ENCODE assay signal across 17 cellular contexts in the genomic region with DNA sequence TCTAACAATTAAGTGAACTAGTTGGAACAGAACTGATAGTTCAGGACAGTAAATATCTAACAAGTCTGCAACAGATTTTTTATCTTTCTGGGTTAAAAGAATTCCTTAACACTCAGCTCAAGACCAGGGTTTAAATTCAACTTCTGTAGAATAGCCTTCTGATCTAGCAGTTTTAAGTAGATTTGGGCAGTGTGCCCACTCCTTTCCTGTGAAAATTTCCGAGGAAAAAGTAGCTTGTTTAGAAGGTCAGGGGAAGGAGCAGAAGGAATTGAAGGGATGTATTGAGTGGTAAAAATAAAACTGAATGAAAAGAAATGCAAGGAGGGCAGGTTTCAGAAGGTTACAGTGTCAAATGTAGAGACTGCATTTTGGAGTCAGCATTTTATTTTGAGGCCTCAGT.
"Had no signal": no experiment of that assay in that cellular context is flagged by ENCODE, and none has a peak within 500 bp of the region (broad histone marks: within the 10 kb centered on the region; RNA-seq: fewer than 3 reads in every experiment).

No MANE protein-coding gene starts in this region.

- H3K4me1 Mint-ChIP-seq: activated CD4-positive, alpha-beta memory T cell treated with anti-CD3 and anti-CD28 coated beads, Interleukin-2, amount 10 ng/mL, durations not matched to agents 7 days and 5 days; neural progenitor cell had no signal

- H3K27me3 ChIP-seq: ascending aorta, heart left ventricle, neural progenitor cell, right atrium auricular region, tibial artery, vagina had no signal

- H3K9me3 Mint-ChIP-seq: activated CD4-positive, alpha-beta memory T cell treated with anti-CD3 and anti-CD28 coated beads, Interleukin-2, amount 10 ng/mL, durations not matched to agents 7 days and 5 days; activated naive CD8-positive, alpha-beta T cell treated with anti-CD3 and anti-CD28 coated beads, Interleukin-2, amount 10 ng/mL, durations not matched to agents 7 days and 5 days; effector memory CD8-positive, alpha-beta T cell; neural progenitor cell had no signal

- H3K4me1 ChIP-seq: ascending aorta, left ventricle myocardium inferior, parathyroid adenoma, right atrium auricular region, tibial artery, vagina had no signal

- H3K4me2 ChIP-seq: neural progenitor cell had no signal

- H3K4me3 Mint-ChIP-seq: activated CD4-positive, alpha-beta memory T cell treated with anti-CD3 and anti-CD28 coated beads, Interleukin-2, amount 10 ng/mL, durations not matched to agents 7 days and 5 days; activated naive CD8-positive, alpha-beta T cell treated with anti-CD3 and anti-CD28 coated beads, Interleukin-2, amount 10 ng/mL, durations not matched to agents 7 days and 5 days; effector memory CD8-positive, alpha-beta T cell; neural progenitor cell had no signal

- H3K79me2 ChIP-seq: parathyroid adenoma had no signal

- ATAC-seq: effector memory CD8-positive, alpha-beta T cell; heart left ventricle had no signal

- H3K9ac ChIP-seq: neural progenitor cell, parathyroid adenoma had no signal

- H3K36me3 Mint-ChIP-seq: activated naive CD8-positive, alpha-beta T cell treated with anti-CD3 and anti-CD28 coated beads, Interleukin-2, amount 10 ng/mL, durations not matched to agents 7 days and 5 days; neural progenitor cell had no signal

- H3K36me3 ChIP-seq: ascending aorta, heart left ventricle, left ventricle myocardium inferior, neural progenitor cell, right atrium auricular region, tibial artery, vagina had no signal

- DNase-seq: activated CD4-positive, alpha-beta memory T cell treated with anti-CD3 and anti-CD28 coated beads, Interleukin-2, amount 10 ng/mL, durations not matched to agents 7 days and 5 days; activated CD4-positive, alpha-beta T cell treated with anti-CD3 and anti-CD28 coated beads for 1 hour; activated gamma-delta T cell; activated naive CD8-positive, alpha-beta T cell treated with anti-CD3 and anti-CD28 coated beads, Interleukin-2, amount 10 ng/mL, durations not matched to agents 7 days and 5 days; activated T-cell treated with anti-CD3 and anti-CD28 coated beads, Interleukin-2, amount 50 U/mL, for 48 hours; caudate nucleus; effector memory CD8-positive, alpha-beta T cell; foreskin melanocyte; heart left ventricle; left ventricle myocardium inferior; tibial artery had no signal

- H3K4me3 ChIP-seq: ascending aorta, heart left ventricle, left ventricle myocardium inferior, neural progenitor cell, right atrium auricular region, skin epidermis, tibial artery, vagina had no signal

- H3K27ac Mint-ChIP-seq: activated CD4-positive, alpha-beta memory T cell treated with anti-CD3 and anti-CD28 coated beads, Interleukin-2, amount 10 ng/mL, durations not matched to agents 7 days and 5 days; activated naive CD8-positive, alpha-beta T cell treated with anti-CD3 and anti-CD28 coated beads, Interleukin-2, amount 10 ng/mL, durations not matched to agents 7 days and 5 days; effector memory CD8-positive, alpha-beta T cell; neural progenitor cell had no signal

- H3K27ac ChIP-seq: ascending aorta, heart left ventricle, left ventricle myocardium inferior, neural progenitor cell, parathyroid adenoma, right atrium auricular region, skin epidermis, tibial artery, vagina had no signal

- H3K9me3 ChIP-seq: ascending aorta, right atrium auricular region, tibial artery, vagina had no signal

- H2AFZ ChIP-seq: neural progenitor cell, parathyroid adenoma had no signal
